1 cellular context compared by ENCODE assay signal in the genomic region with DNA sequence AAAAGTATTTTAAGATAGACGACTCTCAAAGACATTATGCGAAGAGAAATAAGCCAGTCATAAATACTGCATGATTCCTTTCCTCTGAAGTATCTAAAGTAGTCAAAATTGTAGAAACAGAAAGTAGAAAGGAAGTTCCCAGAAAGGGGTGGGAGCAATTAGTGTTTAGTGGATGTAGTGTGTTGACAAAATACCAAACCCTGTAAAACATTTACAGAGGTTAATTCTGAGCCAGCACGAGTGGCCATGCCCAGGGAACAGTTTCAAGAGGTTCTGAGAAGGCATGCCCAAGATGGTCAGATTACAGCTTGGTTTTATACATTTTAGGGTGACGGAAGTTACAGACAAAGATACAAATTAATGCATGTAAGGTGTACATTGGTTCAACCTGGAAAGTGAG.
TF ChIP-seq lines count a peak whose summit lies in the region.

No MANE protein-coding gene starts in this region.

TF ChIP-seq in H1, 55 proteins besides CTCF, POLR2A, EP300 and RAD21:
- no peak for TF ChIP-seq POLR2AphosphoS5 (IDR thresholded peaks at IDR 0.05; ENCODE audit: low read depth, low read length)
- TF ChIP-seq SP4 (IDR thresholded peaks at IDR 0.05; ENCODE audit: low read length), result no peak
- TF ChIP-seq RNF2 (IDR thresholded peaks at IDR 0.05; ENCODE audit: borderline replicate concordance, low read depth, low read length, missing control alignments, poor library complexity, severe bottlenecking), result no peak
- TF ChIP-seq FOSL1 (IDR thresholded peaks at IDR 0.05; ENCODE audit: insufficient read depth, low read depth, low read length), result no peak
- no peak for TF ChIP-seq MAFK (IDR thresholded peaks at IDR 0.05; ENCODE audit: low read depth, low read length)
- no peak for TF ChIP-seq ASH2L (IDR thresholded peaks at IDR 0.05; ENCODE audit: low read length)
- TF ChIP-seq, protein P1, sequence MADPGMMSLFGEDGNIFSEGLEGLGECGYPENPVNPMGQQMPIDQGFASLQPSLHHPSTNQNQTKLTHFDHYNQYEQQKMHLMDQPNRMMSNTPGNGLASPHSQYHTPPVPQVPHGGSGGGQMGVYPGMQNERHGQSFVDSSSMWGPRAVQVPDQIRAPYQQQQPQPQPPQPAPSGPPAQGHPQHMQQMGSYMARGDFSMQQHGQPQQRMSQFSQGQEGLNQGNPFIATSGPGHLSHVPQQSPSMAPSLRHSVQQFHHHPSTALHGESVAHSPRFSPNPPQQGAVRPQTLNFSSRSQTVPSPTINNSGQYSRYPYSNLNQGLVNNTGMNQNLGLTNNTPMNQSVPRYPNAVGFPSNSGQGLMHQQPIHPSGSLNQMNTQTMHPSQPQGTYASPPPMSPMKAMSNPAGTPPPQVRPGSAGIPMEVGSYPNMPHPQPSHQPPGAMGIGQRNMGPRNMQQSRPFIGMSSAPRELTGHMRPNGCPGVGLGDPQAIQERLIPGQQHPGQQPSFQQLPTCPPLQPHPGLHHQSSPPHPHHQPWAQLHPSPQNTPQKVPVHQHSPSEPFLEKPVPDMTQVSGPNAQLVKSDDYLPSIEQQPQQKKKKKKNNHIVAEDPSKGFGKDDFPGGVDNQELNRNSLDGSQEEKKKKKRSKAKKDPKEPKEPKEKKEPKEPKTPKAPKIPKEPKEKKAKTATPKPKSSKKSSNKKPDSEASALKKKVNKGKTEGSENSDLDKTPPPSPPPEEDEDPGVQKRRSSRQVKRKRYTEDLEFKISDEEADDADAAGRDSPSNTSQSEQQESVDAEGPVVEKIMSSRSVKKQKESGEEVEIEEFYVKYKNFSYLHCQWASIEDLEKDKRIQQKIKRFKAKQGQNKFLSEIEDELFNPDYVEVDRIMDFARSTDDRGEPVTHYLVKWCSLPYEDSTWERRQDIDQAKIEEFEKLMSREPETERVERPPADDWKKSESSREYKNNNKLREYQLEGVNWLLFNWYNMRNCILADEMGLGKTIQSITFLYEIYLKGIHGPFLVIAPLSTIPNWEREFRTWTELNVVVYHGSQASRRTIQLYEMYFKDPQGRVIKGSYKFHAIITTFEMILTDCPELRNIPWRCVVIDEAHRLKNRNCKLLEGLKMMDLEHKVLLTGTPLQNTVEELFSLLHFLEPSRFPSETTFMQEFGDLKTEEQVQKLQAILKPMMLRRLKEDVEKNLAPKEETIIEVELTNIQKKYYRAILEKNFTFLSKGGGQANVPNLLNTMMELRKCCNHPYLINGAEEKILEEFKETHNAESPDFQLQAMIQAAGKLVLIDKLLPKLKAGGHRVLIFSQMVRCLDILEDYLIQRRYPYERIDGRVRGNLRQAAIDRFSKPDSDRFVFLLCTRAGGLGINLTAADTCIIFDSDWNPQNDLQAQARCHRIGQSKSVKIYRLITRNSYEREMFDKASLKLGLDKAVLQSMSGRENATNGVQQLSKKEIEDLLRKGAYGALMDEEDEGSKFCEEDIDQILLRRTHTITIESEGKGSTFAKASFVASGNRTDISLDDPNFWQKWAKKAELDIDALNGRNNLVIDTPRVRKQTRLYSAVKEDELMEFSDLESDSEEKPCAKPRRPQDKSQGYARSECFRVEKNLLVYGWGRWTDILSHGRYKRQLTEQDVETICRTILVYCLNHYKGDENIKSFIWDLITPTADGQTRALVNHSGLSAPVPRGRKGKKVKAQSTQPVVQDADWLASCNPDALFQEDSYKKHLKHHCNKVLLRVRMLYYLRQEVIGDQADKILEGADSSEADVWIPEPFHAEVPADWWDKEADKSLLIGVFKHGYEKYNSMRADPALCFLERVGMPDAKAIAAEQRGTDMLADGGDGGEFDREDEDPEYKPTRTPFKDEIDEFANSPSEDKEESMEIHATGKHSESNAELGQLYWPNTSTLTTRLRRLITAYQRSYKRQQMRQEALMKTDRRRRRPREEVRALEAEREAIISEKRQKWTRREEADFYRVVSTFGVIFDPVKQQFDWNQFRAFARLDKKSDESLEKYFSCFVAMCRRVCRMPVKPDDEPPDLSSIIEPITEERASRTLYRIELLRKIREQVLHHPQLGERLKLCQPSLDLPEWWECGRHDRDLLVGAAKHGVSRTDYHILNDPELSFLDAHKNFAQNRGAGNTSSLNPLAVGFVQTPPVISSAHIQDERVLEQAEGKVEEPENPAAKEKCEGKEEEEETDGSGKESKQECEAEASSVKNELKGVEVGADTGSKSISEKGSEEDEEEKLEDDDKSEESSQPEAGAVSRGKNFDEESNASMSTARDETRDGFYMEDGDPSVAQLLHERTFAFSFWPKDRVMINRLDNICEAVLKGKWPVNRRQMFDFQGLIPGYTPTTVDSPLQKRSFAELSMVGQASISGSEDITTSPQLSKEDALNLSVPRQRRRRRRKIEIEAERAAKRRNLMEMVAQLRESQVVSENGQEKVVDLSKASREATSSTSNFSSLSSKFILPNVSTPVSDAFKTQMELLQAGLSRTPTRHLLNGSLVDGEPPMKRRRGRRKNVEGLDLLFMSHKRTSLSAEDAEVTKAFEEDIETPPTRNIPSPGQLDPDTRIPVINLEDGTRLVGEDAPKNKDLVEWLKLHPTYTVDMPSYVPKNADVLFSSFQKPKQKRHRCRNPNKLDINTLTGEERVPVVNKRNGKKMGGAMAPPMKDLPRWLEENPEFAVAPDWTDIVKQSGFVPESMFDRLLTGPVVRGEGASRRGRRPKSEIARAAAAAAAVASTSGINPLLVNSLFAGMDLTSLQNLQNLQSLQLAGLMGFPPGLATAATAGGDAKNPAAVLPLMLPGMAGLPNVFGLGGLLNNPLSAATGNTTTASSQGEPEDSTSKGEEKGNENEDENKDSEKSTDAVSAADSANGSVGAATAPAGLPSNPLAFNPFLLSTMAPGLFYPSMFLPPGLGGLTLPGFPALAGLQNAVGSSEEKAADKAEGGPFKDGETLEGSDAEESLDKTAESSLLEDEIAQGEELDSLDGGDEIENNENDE (IDR thresholded peaks at IDR 0.05; ENCODE audit: insufficient replicate concordance, low read length), result no peak
- TF ChIP-seq BCL11A (IDR thresholded peaks at IDR 0.05; ENCODE audit: low read depth in 2 of 2, low read length in 2 of 2), result no peak
- no peak for TF ChIP-seq SUZ12 (IDR thresholded peaks at IDR 0.05; ENCODE audit: low read length)
- no peak for TF ChIP-seq CTBP2 (IDR thresholded peaks at IDR 0.05; ENCODE audit: borderline replicate concordance, insufficient read depth, insufficient read length, low read length)
- no peak for TF ChIP-seq BRCA1 (IDR thresholded peaks at IDR 0.05; ENCODE audit: low read depth, low read length)
- TF ChIP-seq SIRT6 (IDR thresholded peaks at IDR 0.05; ENCODE audit: low read length), result no peak
